In genomic region chr7:78226059-78226658, GRCh38 we compare ENCODE assay signal across 8 cellular contexts.
DNase-seq lines count a peak whose midpoint lies in the region; ATAC-seq and TF ChIP-seq lines count a peak whose summit lies in the region.

No MANE protein-coding gene starts in this region.

- H3K27ac ChIP-seq in brain microvascular endothelial cell: no peak overlapping the region

- ATAC-seq in HG03520 (IDR thresholded peaks at IDR 0.05; ENCODE audit: unreplicated experiment) (no peak), GM21619 (IDR thresholded peaks at IDR 0.05; ENCODE audit: unreplicated experiment) (no peak)

- DNase-seq in stimulated activated CD4-positive, alpha-beta T cell treated with anti-CD3 and anti-CD28 coated beads, Interleukin-12 subunit alpha, Interleukin-12 subunit beta, amount 100 ng/mL, for 4 hours: peak; percentile 1
- DNase-seq in stimulated activated CD4-positive, alpha-beta T cell treated with anti-CD3 and anti-CD28 coated beads, Interleukin-4, amount 100 ng/mL, for 24 hours: no peak
- DNase-seq in NCI-H446 (lab: John Stamatoyannopoulos, UW) (peak; percentile 62 to 63), brain microvascular endothelial cell (no peak), mesothelial cell of epicardium (ENCODE audit: low spot score in 2 of 2, unreplicated experiment in 2 of 2) (no peak), GM19240 (ENCODE audit: insufficient read length, low spot score) (no peak)

- H3K4me1 Mint-ChIP-seq in mesothelial cell of epicardium: peaks cover 32% of the 10 kb centered on the region

- no peaks in the 10 kb centered on the region for H3K36me3 ChIP-seq in brain microvascular endothelial cell (replicated peaks)

- TF ChIP-seq CTCF in brain microvascular endothelial cell (IDR thresholded peaks at IDR 0.05; ENCODE audit: low read depth, low read length, missing control alignments) (peak; percentile 65), mesothelial cell of epicardium (IDR thresholded peaks at IDR 0.05; ENCODE audit: unreplicated experiment) (peak; percentile 43)

- H3K9me3 Mint-ChIP-seq in mesothelial cell of epicardium: no peaks in the 10 kb centered on the region

- in situ Hi-C loops in brain microvascular endothelial cell (cut with HindIII; ENCODE audit: low pct_ligation_motif_present, low sequenced_read_pairs): no loop called here

- H3K36me3 Mint-ChIP-seq in mesothelial cell of epicardium: no peaks in the 10 kb centered on the region

- no peak overlapping the region for H3K4me3 Mint-ChIP-seq in mesothelial cell of epicardium

- H3K27ac Mint-ChIP-seq in mesothelial cell of epicardium: no peak overlapping the region

- no peaks in the 10 kb centered on the region for H3K27me3 ChIP-seq in brain microvascular endothelial cell (replicated peaks)

- no peaks in the 10 kb centered on the region for H3K27me3 Mint-ChIP-seq in mesothelial cell of epicardium (ENCODE audit: low read depth)

- no peak overlapping the region for H3K4me3 ChIP-seq in brain microvascular endothelial cell (ENCODE audit: low read depth, low read length)

Comparison
In these comparisons a context has a peak if more than half of its experiments do, and no peak if none do; other contexts are left out.
1. DNase-seq: peak in stimulated activated CD4-positive, alpha-beta T cell treated with anti-CD3 and anti-CD28 coated beads, Interleukin-12 subunit alpha, Interleukin-12 subunit beta, amount 100 ng/mL, for 4 hours (single experiment) and NCI-H446 (2 of 2); none in stimulated activated CD4-positive, alpha-beta T cell treated with anti-CD3 and anti-CD28 coated beads, Interleukin-4, amount 100 ng/mL, for 24 hours (single experiment), brain microvascular endothelial cell (single experiment), mesothelial cell of epicardium (0 of 2) and GM19240 (single experiment).